ENCODE assay signal across 12 cellular contexts in genomic region chr15:63708141-63708772, GRCh38.
DNase-seq lines count a peak whose midpoint lies in the region; ATAC-seq and FAIRE-seq lines count a peak whose summit lies in the region.
"Had no signal": no experiment of that assay in that cellular context is flagged by ENCODE, and none has a peak within 500 bp of the region (broad histone marks: within the 10 kb centered on the region; RNA-seq: fewer than 3 reads in every experiment).

No MANE protein-coding gene starts in this region.

- no peak for FAIRE-seq in urothelium cell line (lab: Jason Lieb, UNC)

- peaks cover 12% of the 10 kb centered on the region for H3K36me3 Mint-ChIP-seq in activated T-cell treated with anti-CD3 and anti-CD28 coated beads, Interleukin-2, amount 50 U/mL, for 4 hours (ENCODE audit: insufficient read depth)
- peaks cover 4% of the 10 kb centered on the region for H3K36me3 Mint-ChIP-seq in T-helper 17 cell (ENCODE audit: low read depth)
- peaks cover 24% of the 10 kb centered on the region for H3K36me3 Mint-ChIP-seq in effector memory CD8-positive, alpha-beta T cell (ENCODE audit: insufficient read depth)

- no peak for ATAC-seq in activated T-cell treated with anti-CD3 and anti-CD28 coated beads, Interleukin-2, amount 50 U/mL, for 4 hours
- ATAC-seq in T-helper 17 cell (peak; percentile 92), GM18873 (IDR thresholded peaks at IDR 0.05; ENCODE audit: low FRiP score, unreplicated experiment) (no peak)
- peak; percentile 97 for ATAC-seq in effector memory CD8-positive, alpha-beta T cell (replicated peaks)
- ATAC-seq in stimulated activated naive CD8-positive, alpha-beta T cell treated with anti-CD3 and anti-CD28 coated beads, Interleukin-15, amount 100 ng/mL, for 72 hours = peak; percentile 72
- ATAC-seq: left colon had no signal

- no peaks in the 10 kb centered on the region for H3K27me3 Mint-ChIP-seq in activated T-cell treated with anti-CD3 and anti-CD28 coated beads, Interleukin-2, amount 50 U/mL, for 4 hours (ENCODE audit: low read depth)
- H3K27me3 Mint-ChIP-seq in T-helper 17 cell = no peaks in the 10 kb centered on the region
- H3K27me3 Mint-ChIP-seq in effector memory CD8-positive, alpha-beta T cell = no peaks in the 10 kb centered on the region
- H3K27me3 Mint-ChIP-seq in stimulated activated naive CD8-positive, alpha-beta T cell treated with anti-CD3 and anti-CD28 coated beads, Interleukin-15, amount 100 ng/mL, for 72 hours = no peaks in the 10 kb centered on the region

- no peak for DNase-seq in activated T-cell treated with anti-CD3 and anti-CD28 coated beads, Interleukin-2, amount 50 U/mL, for 4 hours
- DNase-seq in activated T-cell treated with anti-CD3 and anti-CD28 coated beads for 4 hours (no peak), T-helper 17 cell (no peak), NCI-H146 (lab: John Stamatoyannopoulos, UW) (no peak), urothelium cell line (ENCODE audit: low spot score) (no peak)
- DNase-seq in effector memory CD8-positive, alpha-beta T cell = peak in 2 of 3 experiments; percentile 2 to 17
- no peak for DNase-seq in stimulated activated naive CD8-positive, alpha-beta T cell treated with anti-CD3 and anti-CD28 coated beads, Interleukin-15, amount 100 ng/mL, for 72 hours
- DNase-seq: caudate nucleus, left colon, NCI-H1417, NCI-H82 had no signal

- peaks cover 25% of the 10 kb centered on the region for H3K4me1 Mint-ChIP-seq in activated T-cell treated with anti-CD3 and anti-CD28 coated beads, Interleukin-2, amount 50 U/mL, for 4 hours (ENCODE audit: low read depth)
- peaks cover 17% of the 10 kb centered on the region for H3K4me1 Mint-ChIP-seq in T-helper 17 cell
- peaks cover 17% of the 10 kb centered on the region in 2 donors for H3K4me1 Mint-ChIP-seq in effector memory CD8-positive, alpha-beta T cell (ENCODE audit: low read depth in 2 of 2)
- H3K4me1 Mint-ChIP-seq in stimulated activated naive CD8-positive, alpha-beta T cell treated with anti-CD3 and anti-CD28 coated beads, Interleukin-15, amount 100 ng/mL, for 72 hours = peaks cover 12% of the 10 kb centered on the region

- H3K4me3 Mint-ChIP-seq in activated T-cell treated with anti-CD3 and anti-CD28 coated beads, Interleukin-2, amount 50 U/mL, for 4 hours = peak overlapping the region; percentile 1
- peak overlapping the region; percentile 73 for H3K4me3 Mint-ChIP-seq in T-helper 17 cell
- H3K4me3 Mint-ChIP-seq in effector memory CD8-positive, alpha-beta T cell = peak overlapping the region; percentile 18 to 42
- no peak overlapping the region for H3K4me3 Mint-ChIP-seq in stimulated activated naive CD8-positive, alpha-beta T cell treated with anti-CD3 and anti-CD28 coated beads, Interleukin-15, amount 100 ng/mL, for 72 hours

- H3K9me3 ChIP-seq in T-helper 17 cell (ENCODE audit: control insufficient read depth, low read length, poor library complexity, severe bottlenecking) = no peaks in the 10 kb centered on the region

- H3K9me3 Mint-ChIP-seq in activated T-cell treated with anti-CD3 and anti-CD28 coated beads, Interleukin-2, amount 50 U/mL, for 4 hours = no peaks in the 10 kb centered on the region
- H3K9me3 Mint-ChIP-seq in effector memory CD8-positive, alpha-beta T cell = no peaks in the 10 kb centered on the region
- H3K9me3 Mint-ChIP-seq in stimulated activated naive CD8-positive, alpha-beta T cell treated with anti-CD3 and anti-CD28 coated beads, Interleukin-15, amount 100 ng/mL, for 72 hours = no peaks in the 10 kb centered on the region

- no peak overlapping the region for H3K27ac Mint-ChIP-seq in T-helper 17 cell
- H3K27ac Mint-ChIP-seq in effector memory CD8-positive, alpha-beta T cell = no peak overlapping the region
- H3K27ac Mint-ChIP-seq in stimulated activated naive CD8-positive, alpha-beta T cell treated with anti-CD3 and anti-CD28 coated beads, Interleukin-15, amount 100 ng/mL, for 72 hours = peak overlapping the region in 1 of 2 donors; percentile 84

Comparison
In these comparisons a context has a peak if more than half of its experiments do, and no peak if none do; other contexts are left out.
1. ATAC-seq: peak in T-helper 17 cell (single experiment), effector memory CD8-positive, alpha-beta T cell (single experiment) and stimulated activated naive CD8-positive, alpha-beta T cell treated with anti-CD3 and anti-CD28 coated beads, Interleukin-15, amount 100 ng/mL, for 72 hours (single experiment); none in activated T-cell treated with anti-CD3 and anti-CD28 coated beads, Interleukin-2, amount 50 U/mL, for 4 hours (0 of 2) and GM18873 (single experiment).
2. DNase-seq: peak in effector memory CD8-positive, alpha-beta T cell (2 of 3); none in activated T-cell treated with anti-CD3 and anti-CD28 coated beads, Interleukin-2, amount 50 U/mL, for 4 hours (single experiment), activated T-cell treated with anti-CD3 and anti-CD28 coated beads for 4 hours (single experiment), T-helper 17 cell (0 of 3), stimulated activated naive CD8-positive, alpha-beta T cell treated with anti-CD3 and anti-CD28 coated beads, Interleukin-15, amount 100 ng/mL, for 72 hours (0 of 2), NCI-H146 (single experiment) and urothelium cell line (single experiment).
3. H3K4me3 Mint-ChIP-seq: peak in activated T-cell treated with anti-CD3 and anti-CD28 coated beads, Interleukin-2, amount 50 U/mL, for 4 hours (single experiment), T-helper 17 cell (single experiment) and effector memory CD8-positive, alpha-beta T cell (2 of 2); none in stimulated activated naive CD8-positive, alpha-beta T cell treated with anti-CD3 and anti-CD28 coated beads, Interleukin-15, amount 100 ng/mL, for 72 hours (0 of 2).